ENCODE assay signal across 16 cellular contexts in genomic region chr17:38617074-38617860, GRCh38. TPM values are rescaled to one million over a fixed set of nuclear protein-coding genes. Genes with fewer than 3 reads are reported as not detected.
DNase-seq lines count a peak whose midpoint lies in the region; ATAC-seq and TF ChIP-seq lines count a peak whose summit lies in the region.
"Had no signal": no experiment of that assay in that cellular context is flagged by ENCODE, and none has a peak within 500 bp of the region (broad histone marks: within the 10 kb centered on the region; RNA-seq: fewer than 3 reads in every experiment).

No MANE protein-coding gene starts in this region.

- no peak for TF ChIP-seq CTCF in psoas muscle (IDR thresholded peaks at IDR 0.05)

- no peak overlapping the region for H3K27ac ChIP-seq in psoas muscle
- H3K27ac ChIP-seq: skin epidermis, thyroid gland had no signal

- no peaks in the 10 kb centered on the region for H3K4me1 ChIP-seq in psoas muscle
- H3K4me1 ChIP-seq: thyroid gland had no signal

- peak; percentile 79 for DNase-seq in COLO668 (lab: John Stamatoyannopoulos, UW; ENCODE audit: unreplicated experiment)
- DNase-seq in ELF-1 (ENCODE audit: low read depth, low spot score): peak; percentile 34
- DNase-seq in NCI-H524 (lab: John Stamatoyannopoulos, UW): peak; percentile 84 to 92
- peak; percentile 37 for DNase-seq in left kidney (ENCODE audit: low read depth, low spot score)
- no peak for DNase-seq in C1 segment of cervical spinal cord (lab: John Stamatoyannopoulos, UW)
- no peak for DNase-seq in SIG-M5 treated with dmso at 0.1 percent for 504 hours (lab: John Stamatoyannopoulos, UW; ENCODE audit: unreplicated experiment)
- no peak for DNase-seq in psoas muscle
- DNase-seq: activated CD4-positive, alpha-beta T cell treated with anti-CD3 and anti-CD28 coated beads, Interleukin-2, amount 50 U/mL, for 48 hours; activated naive CD8-positive, alpha-beta T cell treated with anti-CD3 and anti-CD28 coated beads, Interleukin-2, amount 10 ng/mL, durations not matched to agents 7 days and 5 days; activated T-cell treated with anti-CD3 and anti-CD28 coated beads, Interleukin-2, amount 50 U/mL, for 24 hours; midbrain; NCI-H1105 treated with DMSO at 0.1 percent for 48 hours; RPMI8226 had no signal

- H3K36me3 ChIP-seq in psoas muscle (ENCODE audit: insufficient read depth in 1 of 2, low read depth in 1 of 2): no peaks in the 10 kb centered on the region
- H3K36me3 ChIP-seq: thyroid gland had no signal

- H3K27me3 ChIP-seq in psoas muscle (ENCODE audit: insufficient read depth in 3 of 3, low read length in 2 of 3): peaks cover 0 to 15% (median 5%) of the 10 kb centered on the region in 3 donors
- H3K27me3 ChIP-seq: thyroid gland had no signal

- ATAC-seq in psoas muscle: no peak
- ATAC-seq: K562 had no signal

- H3K4me3 ChIP-seq in psoas muscle: no peak overlapping the region
- H3K4me3 ChIP-seq: K562, skin epidermis, thyroid gland had no signal

- intact Hi-C loops in psoas muscle (cut with DNase I): no loop called here

- no peaks in the 10 kb centered on the region for H3K9me3 ChIP-seq in psoas muscle
- H3K9me3 ChIP-seq: thyroid gland had no signal

- 54 to 77% (median 67%) methylated on average over 19 of the region's 19 CpGs for WGBS in psoas muscle, 3 donors

RNA-seq across cellular contexts. Expression of gene SRCIN1, which starts 11.5 kb away (rescaled TPM):
- total RNA-seq in psoas muscle: under 1 TPM in 3 of 4 donors, not detected in 1; 0.13 to 0.39 (median 0.30) TPM
- under 1 TPM; 0.04 to 0.18 (median 0.08) TPM for polyA plus RNA-seq in psoas muscle

RNA-seq across cellular contexts. Expression of gene EPOP, which starts 57.5 kb away (rescaled TPM):
- 1 to 10 TPM in 1 of 4 donors, under 1 TPM in 3; 0.21 to 1.2 (median 0.63) TPM for total RNA-seq in psoas muscle
- polyA plus RNA-seq in psoas muscle: 1 to 10 TPM in 1 of 3 donors, under 1 TPM in 2; 0.21 to 1.1 (median 0.44) TPM

Comparison
In these comparisons a context has a peak if more than half of its experiments do, and no peak if none do; other contexts are left out.
1. DNase-seq: peak in COLO668 (single experiment), ELF-1 (single experiment), NCI-H524 (2 of 2) and left kidney (single experiment); none in C1 segment of cervical spinal cord (0 of 14), SIG-M5 treated with dmso at 0.1 percent for 504 hours (single experiment) and psoas muscle (0 of 2).